10 cellular contexts compared by ENCODE assay signal in genomic region chr2:127650041-127650784, GRCh38. TPM values are rescaled to one million over a fixed set of nuclear protein-coding genes. Genes with fewer than 3 reads are reported as not detected.
DNase-seq lines count a peak whose midpoint lies in the region; ATAC-seq, FAIRE-seq and TF ChIP-seq lines count a peak whose summit lies in the region.
"Had no signal": no experiment of that assay in that cellular context is flagged by ENCODE, and none has a peak within 500 bp of the region (broad histone marks: within the 10 kb centered on the region; RNA-seq: fewer than 3 reads in every experiment).

No MANE protein-coding gene starts in this region.

- H3K27ac Mint-ChIP-seq in activated B cell treated with CpG ODN at 0.5 μM for 24 hours, result no peak overlapping the region

- H3K4me3 Mint-ChIP-seq in activated B cell treated with CpG ODN at 0.5 μM for 24 hours, result no peak overlapping the region

- H2AFZ ChIP-seq in SK-N-SH (ENCODE audit: low read depth), result no peak overlapping the region

- FAIRE-seq in frontal cortex (lab: Jason Lieb, UNC), result no peak
- FAIRE-seq: A549 had no signal

- DNase-seq in SK-N-SH (no peak), activated B cell treated with CpG ODN at 0.5 μM for 24 hours (no peak), lower lobe of right lung (peak; percentile 37), tibial nerve (ENCODE audit: low spot score in 2 of 2) (no peak), anterior cingulate cortex (lab: John Stamatoyannopoulos, UW) (no peak), frontal cortex (ENCODE audit: low spot score in 2 of 2) (no peak), NCI-H2029 (lab: John Stamatoyannopoulos, UW) (no peak)

- H3K4me1 Mint-ChIP-seq in activated B cell treated with CpG ODN at 0.5 μM for 24 hours, result peaks cover 63% of the 10 kb centered on the region

- H3K9ac ChIP-seq in SK-N-SH, result no peak overlapping the region

- H3K9me3 ChIP-seq in SK-N-SH (no peaks in the 10 kb centered on the region), lower lobe of right lung (no peaks in the 10 kb centered on the region), tibial nerve (no peaks in the 10 kb centered on the region)
- H3K9me3 ChIP-seq: A549, neutrophil had no signal

- H3K36me3 ChIP-seq in SK-N-SH (replicated peaks in 1 of 2; ENCODE audit: control insufficient read depth in 1 of 2, insufficient read depth in 2 of 2, low read length in 1 of 2), result no peaks in the 10 kb centered on the region
- H3K36me3 ChIP-seq in lower lobe of right lung, result peaks cover 25% of the 10 kb centered on the region
- peaks cover 0 to 11% (median 0%) of the 10 kb centered on the region in 3 donors for H3K36me3 ChIP-seq in tibial nerve
- H3K36me3 ChIP-seq: neutrophil had no signal

- no peaks in the 10 kb centered on the region for H3K9me2 ChIP-seq in SK-N-SH

- H3K27me3 ChIP-seq in SK-N-SH (ENCODE audit: insufficient read depth), result no peaks in the 10 kb centered on the region
- H3K27me3 ChIP-seq in lower lobe of right lung (ENCODE audit: low read depth), result no peaks in the 10 kb centered on the region
- H3K27me3 ChIP-seq in tibial nerve, result no peaks in the 10 kb centered on the region
- H3K27me3 ChIP-seq: neutrophil had no signal

- CTCF ChIA-PET in SK-N-SH (lab: Yijun Ruan, JAX) (interaction anchor here (0.5 to 3.2 kb wide), 36 partner anchors 8 to 326 kb away, joined by 3 to 37 read pairs (median 4); partner anchors contain the start of genes LIMS2 and SFT2D3), activated B cell treated with CpG ODN at 0.5 μM for 24 hours (lab: Charles Lee) (interaction anchor here (0.6 to 11.3 kb wide), 16 partner anchors 10 to 161 kb away, joined by 3 to 289 read pairs (median 4); partner anchors contain the start of gene IWS1)

- ATAC-seq in SK-N-SH treated with all-trans-retinoic acid at 6 μM for 48 hours, result peak; percentile 2; the same call in 1 of the 3 replicates
- ATAC-seq in activated B cell treated with CpG ODN at 0.5 μM for 24 hours (ENCODE audit: low read depth), result peak; percentile 23
- no peak for ATAC-seq in lower lobe of right lung

- H4K20me1 ChIP-seq in SK-N-SH (ENCODE audit: insufficient read depth), result no peaks in the 10 kb centered on the region

- H3K4me2 ChIP-seq in SK-N-SH, result no peak overlapping the region

- TF ChIP-seq EP300 in SK-N-SH (IDR thresholded peaks at IDR 0.05; ENCODE audit: borderline replicate concordance in 1 of 2, low read depth in 1 of 2, low read length in 1 of 2) (no peak), tibial nerve (IDR thresholded peaks at IDR 0.05) (peak; percentile 30 to 89)

- H3K27me3 Mint-ChIP-seq in activated B cell treated with CpG ODN at 0.5 μM for 24 hours, result no peaks in the 10 kb centered on the region

- H3K4me3 ChIP-seq in SK-N-SH (ENCODE audit: low read depth in 2 of 2, low read length in 1 of 2), result peak overlapping the region in 1 of 2 experiments; percentile 30; a peak in 1 of 4 replicates
- H3K4me3 ChIP-seq in lower lobe of right lung, result no peak overlapping the region
- peak overlapping the region in 2 of 4 donors; percentile 7 to 27 for H3K4me3 ChIP-seq in tibial nerve
- H3K4me3 ChIP-seq: A549 had no signal

- H3K4me1 ChIP-seq in SK-N-SH (ENCODE audit: control insufficient read depth in 1 of 2, insufficient read depth in 2 of 2, low read depth in 1 of 2, low read length in 1 of 2) (peaks cover 0 to 53% of the 10 kb centered on the region in 2 experiments; a peak in 1 of 4 replicates), lower lobe of right lung (peaks cover 64% of the 10 kb centered on the region), tibial nerve (peaks cover 0 to 79% (median 40%) of the 10 kb centered on the region in 4 donors)

- 70% methylated on average over 10 of the region's 17 CpGs for WGBS in SK-N-SH (ENCODE audit: low lambda C conversion rate)
- WGBS in tibial nerve, 2 donors, result 24 to 48% methylated on average over 14 to 17 of the region's 17 CpGs

- H3K27ac ChIP-seq in SK-N-SH (ENCODE audit: low read depth in 2 of 2, low read length in 1 of 2), result no peak overlapping the region; a peak in 1 of 4 replicates
- H3K27ac ChIP-seq in lower lobe of right lung, result peak overlapping the region; percentile 51
- H3K27ac ChIP-seq in tibial nerve, result peak overlapping the region; percentile 75 to 92 (median 86)

- POLR2A ChIA-PET in SK-N-SH (lab: Yijun Ruan, JAX), result no interaction called here
- POLR2A ChIA-PET in activated B cell treated with CpG ODN at 0.5 μM for 24 hours (lab: Charles Lee), result interaction anchor here (0.9 to 4.5 kb wide), 7 partner anchors 8 to 59 kb away, joined by 3 to 34 read pairs (median 5); partner anchors contain the start of gene SFT2D3

- TF ChIP-seq CTCF in SK-N-SH (IDR thresholded peaks at IDR 0.05) (no peak; the same call in 1 of the 2 replicates), activated B cell treated with CpG ODN at 0.5 μM for 24 hours (IDR thresholded peaks at IDR 0.05) (no peak), lower lobe of right lung (IDR thresholded peaks at IDR 0.05) (peak; percentile 12), tibial nerve (IDR thresholded peaks at IDR 0.05) (peak in 3 of 5 experiments; percentile 4 to 24 (median 15))

- no peaks in the 10 kb centered on the region for H3K36me3 Mint-ChIP-seq in activated B cell treated with CpG ODN at 0.5 μM for 24 hours (ENCODE audit: low read depth)

- H3F3A ChIP-seq in SK-N-SH (replicated peaks; ENCODE audit: insufficient read depth), result no peaks in the 10 kb centered on the region

- no peak for TF ChIP-seq RAD21 in SK-N-SH (IDR thresholded peaks at IDR 0.05; ENCODE audit: low read length)

- TF ChIP-seq POLR2A in tibial nerve (IDR thresholded peaks at IDR 0.05), result peak in 1 of 2 donors; percentile 15

- no peaks in the 10 kb centered on the region for H3K79me2 ChIP-seq in SK-N-SH (ENCODE audit: insufficient read depth)

- intact Hi-C loops in activated B cell treated with CpG ODN at 0.5 μM for 24 hours (cut with micrococcal nuclease) (no loop called here), lower lobe of right lung (cut with DNase I) (no loop called here)

- H3K9me3 Mint-ChIP-seq in activated B cell treated with CpG ODN at 0.5 μM for 24 hours, result no peaks in the 10 kb centered on the region

TF ChIP-seq in SK-N-SH treated with all-trans-retinoic acid at 6 μM for 48 hours, 23 proteins besides CTCF, POLR2A, EP300 and RAD21 (continues in another document):
- no peak for TF ChIP-seq TOX (CRISPR knock-in tag; IDR thresholded peaks at IDR 0.05; ENCODE audit: borderline replicate concordance)
- TF ChIP-seq TCF4 (CRISPR knock-in tag; IDR thresholded peaks at IDR 0.05; ENCODE audit: borderline replicate concordance), result no peak
- TF ChIP-seq ZNF70 (CRISPR knock-in tag; IDR thresholded peaks at IDR 0.05), result no peak
- TF ChIP-seq ZFP3 (CRISPR knock-in tag; IDR thresholded peaks at IDR 0.05), result no peak
- TF ChIP-seq CREB5 (CRISPR knock-in tag; IDR thresholded peaks at IDR 0.05; ENCODE audit: low read depth), result no peak
- no peak for TF ChIP-seq ZNF565 (CRISPR knock-in tag; conservative IDR thresholded peaks at IDR 0.05; ENCODE audit: low read depth)

TF ChIP-seq in SK-N-SH, 30 proteins besides CTCF, POLR2A, EP300 and RAD21 (continues in another document):
- TF ChIP-seq FOXM1 (IDR thresholded peaks at IDR 0.05; ENCODE audit: low read depth), result no peak
- no peak for TF ChIP-seq TCF12 (IDR thresholded peaks at IDR 0.05)
- no peak for TF ChIP-seq REST (IDR thresholded peaks at IDR 0.05; ENCODE audit: low read depth, low read length)
- no peak for TF ChIP-seq TEAD4 (IDR thresholded peaks at IDR 0.05; ENCODE audit: borderline replicate concordance, insufficient read depth)
- TF ChIP-seq YY1 (IDR thresholded peaks at IDR 0.05; ENCODE audit: low read depth), result no peak
- TF ChIP-seq NRF1 (IDR thresholded peaks at IDR 0.05; ENCODE audit: low read depth, low read length), result no peak
- no peak for TF ChIP-seq RXRA (IDR thresholded peaks at IDR 0.05; ENCODE audit: borderline replicate concordance, low read depth)

RNA-seq across cellular contexts. Expression of gene GPR17, which starts 4.3 kb away (rescaled TPM):
- 0.03 TPM in 1 of 2 replicates, not detected in the other for polyA plus RNA-seq in SK-N-SH (2012; rRNA removed)
- not detected in 2 replicates for polyA plus RNA-seq in SK-N-SH (2012; cell fraction: cytosol; rRNA removed)
- not detected in 2 replicates for polyA plus RNA-seq in SK-N-SH (2012; cell fraction: nucleus; rRNA removed)
- total RNA-seq in activated B cell treated with CpG ODN at 0.5 μM for 24 hours (not detected in 2 replicates), lower lobe of right lung (0.18 TPM), tibial nerve (1 to 10 TPM; 1.1 to 1.6 (median 1.2) TPM), frontal cortex (4.1 TPM)
- polyA plus RNA-seq: A549 had no signal

RNA-seq across cellular contexts. Expression of gene LIMS2, which starts 25.1 kb away (rescaled TPM):
- 2.2 and 2.7 TPM in 2 replicates for polyA plus RNA-seq in SK-N-SH (2012; rRNA removed)
- 1.3 and 1.8 TPM in 2 replicates for polyA plus RNA-seq in SK-N-SH (2012; cell fraction: cytosol; rRNA removed)
- 13.9 and 22.5 TPM in 2 replicates for polyA plus RNA-seq in SK-N-SH (2012; cell fraction: nucleus; rRNA removed)
- total RNA-seq in activated B cell treated with CpG ODN at 0.5 μM for 24 hours (5.1 and 5.3 TPM in 2 replicates), lower lobe of right lung (148 TPM), tibial nerve (100 to 1,000 TPM in 2 of 4 donors, 10 to 100 TPM in 2; 86.1 to 111 (median 98.1) TPM), frontal cortex (1.2 TPM)

RNA-seq across cellular contexts. Expression of gene SFT2D3, which starts 51.1 kb away (rescaled TPM):
- polyA plus RNA-seq in SK-N-SH (2012; rRNA removed), result 3.2 and 3.9 TPM in 2 replicates
- 3.9 and 4.8 TPM in 2 replicates for polyA plus RNA-seq in SK-N-SH (2012; cell fraction: cytosol; rRNA removed)
- polyA plus RNA-seq in SK-N-SH (2012; cell fraction: nucleus; rRNA removed), result 1.5 and 2.2 TPM in 2 replicates
- 9.6 and 10.1 TPM in 2 replicates for total RNA-seq in activated B cell treated with CpG ODN at 0.5 μM for 24 hours
- 7.4 TPM for total RNA-seq in lower lobe of right lung
- total RNA-seq in tibial nerve, result 10 to 100 TPM; 10.7 to 13.6 (median 12.4) TPM
- total RNA-seq in frontal cortex, result 10.2 TPM

Comparison
In these comparisons a context has a peak if more than half of its experiments do, and no peak if none do; other contexts are left out.
1. ATAC-seq: peak in SK-N-SH treated with all-trans-retinoic acid at 6 μM for 48 hours (single experiment) and activated B cell treated with CpG ODN at 0.5 μM for 24 hours (single experiment); none in lower lobe of right lung (0 of 2).
2. H3K27ac ChIP-seq: peak in lower lobe of right lung (single experiment) and tibial nerve (4 of 4); none in SK-N-SH (0 of 2).
3. CTCF ChIP-seq: peak in lower lobe of right lung (single experiment) and tibial nerve (3 of 5); none in SK-N-SH (single experiment) and activated B cell treated with CpG ODN at 0.5 μM for 24 hours (single experiment).
4. RNA of gene LIMS2, which starts 25.1 kb away (total RNA-seq): 148 TPM in lower lobe of right lung (single experiment) and 86.1 to 111 TPM in tibial nerve; 5.1 to 5.3 TPM in activated B cell treated with CpG ODN at 0.5 μM for 24 hours and 1.2 TPM in frontal cortex (single experiment); every median in the first group is over 10 times any median in the second.